29 cellular contexts compared by ENCODE assay signal in the genomic region with DNA sequence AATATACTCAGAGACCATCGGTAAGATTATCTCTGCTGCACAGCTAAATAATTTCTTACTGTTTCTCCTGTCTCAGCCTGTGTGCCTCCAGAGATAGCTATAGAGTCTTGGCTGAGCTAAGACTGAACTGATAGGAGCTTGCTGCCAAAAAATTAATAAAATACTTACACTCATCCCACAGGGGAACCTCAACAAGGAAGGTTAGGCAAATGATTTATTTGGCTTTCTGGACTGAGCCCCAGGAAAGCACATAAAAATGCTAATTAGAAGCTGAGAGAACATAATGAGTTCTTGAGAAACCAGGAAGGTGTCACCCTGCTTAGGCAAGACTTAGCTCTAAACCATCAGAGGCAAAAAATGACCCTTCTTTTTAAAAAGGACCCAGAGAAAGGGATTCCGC.
A peak's percentile ranks its signal among the peaks of the same experiment; 100 is the strongest.
DNase-seq lines count a peak whose midpoint lies in the region; ATAC-seq and TF ChIP-seq lines count a peak whose summit lies in the region.
"Had no signal": no experiment of that assay in that cellular context is flagged by ENCODE, and none has a peak within 500 bp of the region (broad histone marks: within the 10 kb centered on the region; RNA-seq: fewer than 3 reads in every experiment).

No MANE protein-coding gene starts in this region.

- H3K27ac ChIP-seq in aorta (ENCODE audit: low read depth in 1 of 2, low read length in 2 of 2) (no peak overlapping the region), RWPE1 (no peak overlapping the region)
- H3K27ac ChIP-seq: dorsolateral prefrontal cortex, foreskin keratinocyte, neural progenitor cell, WERI-Rb-1 had no signal

- no peaks in the 10 kb centered on the region for H3K27me3 ChIP-seq in aorta (ENCODE audit: control insufficient read depth in 1 of 2, insufficient read depth in 2 of 2, low read length in 1 of 2)
- H3K27me3 ChIP-seq: BE2C, neural progenitor cell had no signal

- intact Hi-C loops in Right ventricle myocardium inferior (cut with DNase I), result loop anchor here (10.0 kb wide), 2 partner anchors 113 to 273 kb away; no protein-coding TSS in a partner anchor
- intact Hi-C loops in cardiac septum (cut with DNase I), result loop anchor here (10.0 kb wide), 1 partner anchor 113 kb away; no protein-coding TSS in a partner anchor
- intact Hi-C loops in aorta (cut with DNase I), result no loop called here

- no peak for TF ChIP-seq CTCF in astrocyte of the spinal cord (IDR thresholded peaks at IDR 0.05; ENCODE audit: low read depth, low read length)
- TF ChIP-seq CTCF in RWPE1 (conservative IDR thresholded peaks at IDR 0.05; ENCODE audit: low read depth), result no peak

- DNase-seq in Right ventricle myocardium inferior (ENCODE audit: missing footprints), result no peak
- no peak for DNase-seq in cardiac septum (ENCODE audit: low spot score)
- DNase-seq in astrocyte of the spinal cord (ENCODE audit: low read depth, low spot score), result peak; percentile 45
- DNase-seq in left kidney (ENCODE audit: low read depth, low spot score), result peak; percentile 39
- no peak for DNase-seq in aorta
- DNase-seq in retina, result no peak
- no peak for DNase-seq in RWPE1 (ENCODE audit: low spot score)
- DNase-seq: activated CD4-positive, alpha-beta T cell treated with anti-CD3 and anti-CD28 coated beads, Interleukin-2, amount 10 ng/mL, durations not matched to agents 24 days and 14 days; activated CD8-positive, alpha-beta memory T cell treated with anti-CD3 and anti-CD28 coated beads, Interleukin-2, amount 10 ng/mL, durations not matched to agents 7 days and 5 days; activated naive CD4-positive, alpha-beta T cell treated with Interleukin-2 at 50 U/mL for 16 hours; activated T-cell treated with anti-CD3 and anti-CD28 coated beads, Interleukin-2, amount 50 U/mL, for 72 hours; BE2C; COR-L47; DND-41; dorsolateral prefrontal cortex; foreskin keratinocyte; immature natural killer cell; Karpas-422; MV-4-11; NCI-H146; NCI-H526 treated with DMSO at 0.1 percent for 48 hours; posterior cingulate gyrus; stimulated activated CD4-positive, alpha-beta T cell treated with anti-CD3 and anti-CD28 coated beads, Interleukin-15, amount 100 ng/mL, for 24 hours; trophoblast cell; WERI-Rb-1 had no signal

- no peaks in the 10 kb centered on the region for H3K36me3 ChIP-seq in aorta (ENCODE audit: control insufficient read depth in 1 of 2, insufficient read depth in 2 of 2, low read length in 1 of 2)
- H3K36me3 ChIP-seq: BE2C, neural progenitor cell, WERI-Rb-1 had no signal

- CTCF ChIA-PET in RWPE1 (lab: Yijun Ruan, JAX), result interaction anchor here (0.8 kb wide), 1 partner anchor 15 kb away, joined by 3 read pairs; no protein-coding TSS in a partner anchor

- H3K4me1 ChIP-seq in aorta (ENCODE audit: control insufficient read depth in 1 of 2, insufficient read depth in 2 of 2, low read length in 2 of 2), result peaks cover 0 to 2% of the 10 kb centered on the region in 2 donors
- H3K4me1 ChIP-seq: foreskin keratinocyte, neural progenitor cell had no signal

- no peaks in the 10 kb centered on the region for H3K9me3 ChIP-seq in aorta (ENCODE audit: control insufficient read depth, low read length)
- H3K9me3 ChIP-seq: BE2C had no signal

- WGBS in aorta, 2 donors, result 68% methylated on average over 2 of the region's 2 CpGs

- ATAC-seq in Right ventricle myocardium inferior (peak; percentile 45), aorta (ENCODE audit: low FRiP score) (peak; percentile 68), GM21825 (IDR thresholded peaks at IDR 0.05; ENCODE audit: unreplicated experiment) (no peak)
- ATAC-seq: activated CD8-positive, alpha-beta memory T cell treated with anti-CD3 and anti-CD28 coated beads, Interleukin-2, amount 10 ng/mL, durations not matched to agents 7 days and 5 days; activated T-cell treated with anti-CD3 and anti-CD28 coated beads, Interleukin-2, amount 50 U/mL, for 72 hours; GM12878; SK-N-SH treated with all-trans-retinoic acid at 6 μM for 48 hours had no signal

- in situ Hi-C loops in astrocyte of the spinal cord (cut with HindIII; ENCODE audit: low sequenced_read_pairs), result no loop called here

- H3K4me3 ChIP-seq in astrocyte of the spinal cord (ENCODE audit: low read depth, low read length) (no peak overlapping the region), aorta (ENCODE audit: low read length in 2 of 2) (no peak overlapping the region)
- H3K4me3 ChIP-seq: dorsolateral prefrontal cortex, GM12878, neural progenitor cell had no signal

- POLR2A ChIA-PET in RWPE1 (lab: Yijun Ruan, JAX; ENCODE audit: low non-redundant PET), result no interaction called here

Comparison
In these comparisons a context has a peak if more than half of its experiments do, and no peak if none do; other contexts are left out.
1. DNase-seq: peak in astrocyte of the spinal cord (single experiment) and left kidney (single experiment); none in Right ventricle myocardium inferior (single experiment), cardiac septum (single experiment), aorta (0 of 2), retina (single experiment) and RWPE1 (single experiment).
2. intact Hi-C loops: an anchor here in Right ventricle myocardium inferior (10.0 kb wide) and cardiac septum (10.0 kb wide); none called in aorta.